In the genomic region with DNA sequence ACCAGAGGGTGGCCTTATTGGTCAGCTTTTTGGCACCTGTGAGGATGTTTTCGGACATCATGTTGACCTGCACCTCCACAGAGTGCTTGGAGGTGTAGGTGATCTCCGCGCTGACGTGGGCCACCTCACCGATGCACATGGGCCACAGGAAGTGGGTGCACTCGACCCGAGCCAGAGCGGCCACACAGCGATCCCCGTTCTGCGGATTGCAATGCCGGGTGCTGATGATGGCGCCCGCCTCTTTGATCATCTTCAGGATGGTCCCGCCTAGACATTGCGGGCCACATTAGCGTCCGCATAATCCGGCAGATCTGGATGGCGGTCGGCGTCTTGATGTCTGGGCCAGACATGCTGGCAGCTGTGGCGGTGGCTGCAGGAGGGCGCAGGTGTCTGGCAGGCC, we compare ENCODE assay signal across 24 cellular contexts.
"Had no signal": no experiment of that assay in that cellular context is flagged by ENCODE, and none has a peak within 500 bp of the region (broad histone marks: within the 10 kb centered on the region; RNA-seq: fewer than 3 reads in every experiment).

No MANE protein-coding gene starts in this region.

- H2AFZ ChIP-seq: neural progenitor cell had no signal

- H3K9me3 Mint-ChIP-seq: immature natural killer cell; memory B cell; naive thymus-derived CD8-positive, alpha-beta T cell; nephron; neural progenitor cell; stimulated activated effector memory CD8-positive, alpha-beta T cell treated with anti-CD3 and anti-CD28 coated beads, Interleukin-12 subunit alpha, Interleukin-12 subunit beta, amount 100 ng/mL, for 72 hours; stimulated activated naive CD8-positive, alpha-beta T cell treated with anti-CD3 and anti-CD28 coated beads, Interleukin-15, Interleukin-2, amounts not matched to agents 100 ng/mL and 50 ng/mL, for 24 hours had no signal

- H3K27me3 Mint-ChIP-seq: memory B cell; naive thymus-derived CD8-positive, alpha-beta T cell; progenitor cell of endocrine pancreas; stimulated activated naive CD8-positive, alpha-beta T cell treated with anti-CD3 and anti-CD28 coated beads, Interleukin-15, Interleukin-2, amounts not matched to agents 100 ng/mL and 50 ng/mL, for 24 hours had no signal

- FAIRE-seq: islet of Langerhans, urothelium cell line had no signal

- H3K36me3 ChIP-seq: heart left ventricle, left ventricle myocardium inferior, neural progenitor cell, ovary, right atrium auricular region, suprapubic skin, thoracic aorta, tibial artery, upper lobe of right lung had no signal

- H3K9me3 ChIP-seq: heart left ventricle, left ventricle myocardium inferior, ovary, right atrium auricular region, suprapubic skin, thoracic aorta, tibial artery, upper lobe of right lung had no signal

- H3K4me3 Mint-ChIP-seq: immature natural killer cell; memory B cell; naive thymus-derived CD8-positive, alpha-beta T cell; nephron; neural progenitor cell; stimulated activated effector memory CD8-positive, alpha-beta T cell treated with anti-CD3 and anti-CD28 coated beads, Interleukin-12 subunit alpha, Interleukin-12 subunit beta, amount 100 ng/mL, for 72 hours; stimulated activated naive CD8-positive, alpha-beta T cell treated with anti-CD3 and anti-CD28 coated beads, Interleukin-15, Interleukin-2, amounts not matched to agents 100 ng/mL and 50 ng/mL, for 24 hours had no signal

- H3K9ac ChIP-seq: neural progenitor cell had no signal

- H3K4me1 ChIP-seq: neural progenitor cell, right atrium auricular region, suprapubic skin, upper lobe of right lung had no signal

- H3K4me3 ChIP-seq: heart left ventricle, left ventricle myocardium inferior, neural progenitor cell, ovary, right atrium auricular region, skin epidermis, suprapubic skin, thoracic aorta, tibial artery, upper lobe of right lung had no signal

- H3K27me3 ChIP-seq: heart left ventricle, neural progenitor cell, ovary, right atrium auricular region, suprapubic skin, tibial artery, upper lobe of right lung had no signal

- H3K27ac Mint-ChIP-seq: immature natural killer cell; memory B cell; naive thymus-derived CD8-positive, alpha-beta T cell; nephron; neural progenitor cell; progenitor cell of endocrine pancreas; stimulated activated effector memory CD8-positive, alpha-beta T cell treated with anti-CD3 and anti-CD28 coated beads, Interleukin-12 subunit alpha, Interleukin-12 subunit beta, amount 100 ng/mL, for 72 hours; stimulated activated naive CD8-positive, alpha-beta T cell treated with anti-CD3 and anti-CD28 coated beads, Interleukin-15, Interleukin-2, amounts not matched to agents 100 ng/mL and 50 ng/mL, for 24 hours had no signal

- H3K4me1 Mint-ChIP-seq: memory B cell had no signal

- H3K27ac ChIP-seq: heart left ventricle, left ventricle myocardium inferior, neural progenitor cell, ovary, right atrium auricular region, skin epidermis, suprapubic skin, thoracic aorta, tibial artery, upper lobe of right lung had no signal

- H3K36me3 Mint-ChIP-seq: immature natural killer cell; memory B cell; naive thymus-derived CD8-positive, alpha-beta T cell; neural progenitor cell; stimulated activated effector memory CD8-positive, alpha-beta T cell treated with anti-CD3 and anti-CD28 coated beads, Interleukin-12 subunit alpha, Interleukin-12 subunit beta, amount 100 ng/mL, for 72 hours had no signal

- H3K4me2 ChIP-seq: neural progenitor cell had no signal

- ATAC-seq: heart left ventricle; naive thymus-derived CD8-positive, alpha-beta T cell; sciatic nerve; stimulated activated effector memory CD8-positive, alpha-beta T cell treated with anti-CD3 and anti-CD28 coated beads, Interleukin-12 subunit alpha, Interleukin-12 subunit beta, amount 100 ng/mL, for 72 hours; upper lobe of right lung had no signal

- DNase-seq: heart left ventricle; hypothalamus; immature natural killer cell; left ventricle myocardium inferior; naive thymus-derived CD8-positive, alpha-beta T cell; ovary; stimulated activated CD4-positive, alpha-beta T cell treated with anti-CD3 and anti-CD28 coated beads, Interleukin-4, amount 100 ng/mL, for 24 hours; stimulated activated naive CD4-positive, alpha-beta T cell; tibial artery; trophoblast cell; upper lobe of right lung had no signal
